In genomic region chr22:42369250-42370041, GRCh38 we compare ENCODE assay signal across 8 cellular contexts.
DNase-seq lines count a peak whose midpoint lies in the region; ATAC-seq and TF ChIP-seq lines count a peak whose summit lies in the region.

No MANE protein-coding gene starts in this region.

- peaks cover 44% of the 10 kb centered on the region for H3K27me3 ChIP-seq in mononuclear cell (ENCODE audit: insufficient read depth, low read length)

- ATAC-seq in GM21367 (IDR thresholded peaks at IDR 0.05; ENCODE audit: unreplicated experiment), result peak; percentile 67

- TF ChIP-seq CTCF in epithelial cell of proximal tubule (conservative IDR thresholded peaks at IDR 0.05; ENCODE audit: low read depth, low read length), result no peak

- peak overlapping the region; percentile 72 for H3K4me3 ChIP-seq in epithelial cell of proximal tubule (ENCODE audit: low read depth, low read length)
- H3K4me3 ChIP-seq in mononuclear cell (ENCODE audit: low read length), result peak overlapping the region; percentile 44

- in situ Hi-C loops in Caki2 (cut with HindIII; ENCODE audit: low pct_unique_long_range_greater_than_20kb, low sequenced_read_pairs), result no loop called here

- peaks cover 23% of the 10 kb centered on the region for H3K4me1 ChIP-seq in mononuclear cell (ENCODE audit: insufficient read depth, low read length)

- DNase-seq in Caki2 (ENCODE audit: low read depth) (peak; percentile 92), HT1080 (ENCODE audit: low read depth) (peak; percentile 63), NOMO-1 treated with dmso at 0.1 percent for 144 hours (lab: John Stamatoyannopoulos, UW; ENCODE audit: unreplicated experiment) (peak; percentile 94), activated T-cell treated with anti-CD3 and anti-CD28 coated beads for 24 hours (ENCODE audit: low read depth) (peak; percentile 74), epithelial cell of proximal tubule (ENCODE audit: low read depth) (no peak)
- peak; percentile 64 to 74 for DNase-seq in stimulated activated CD8-positive, alpha-beta memory T cell treated with anti-CD3 and anti-CD28 coated beads, Interleukin-2, amount 100 ng/mL, for 1 hour (ENCODE audit: low read depth in 2 of 2)

- no peaks in the 10 kb centered on the region for H3K9me3 ChIP-seq in mononuclear cell (ENCODE audit: low read depth, low read length)
